In genomic region chr14:32003585-32003984, GRCh38 we compare ENCODE assay signal across 27 cellular contexts.
"Had no signal": no experiment of that assay in that cellular context is flagged by ENCODE, and none has a peak within 500 bp of the region (broad histone marks: within the 10 kb centered on the region; RNA-seq: fewer than 3 reads in every experiment).

No MANE protein-coding gene starts in this region.

- H3K9me3 ChIP-seq: left lung, lower lobe of right lung, pancreas, prostate gland, sigmoid colon, stomach, testis, thyroid gland, transverse colon, upper lobe of left lung, vagina had no signal

- H3K36me3 Mint-ChIP-seq: immature natural killer cell; naive thymus-derived CD8-positive, alpha-beta T cell; stimulated activated naive B cell treated with anti-CD40 and anti-IgM and Interleukin-4, amounts not matched to agents 10 μg/mL and 1 μg/mL and 100 μg/mL, for 72 hours had no signal

- H3K4me1 ChIP-seq: left lung, lower lobe of right lung, prostate gland, sigmoid colon, thyroid gland, transverse colon, vagina had no signal

- H3K27me3 ChIP-seq: left lung, pancreas, sigmoid colon, stomach, testis, thyroid gland, transverse colon, upper lobe of left lung, vagina had no signal

- H3K4me3 Mint-ChIP-seq: immature natural killer cell; naive thymus-derived CD8-positive, alpha-beta T cell; nephron; neural crest cell; stimulated activated naive B cell treated with anti-CD40 and anti-IgM and Interleukin-4, amounts not matched to agents 10 μg/mL and 1 μg/mL and 100 μg/mL, for 72 hours had no signal

- H3K27ac Mint-ChIP-seq: immature natural killer cell; naive thymus-derived CD8-positive, alpha-beta T cell; nephron; stimulated activated naive B cell treated with anti-CD40 and anti-IgM and Interleukin-4, amounts not matched to agents 10 μg/mL and 1 μg/mL and 100 μg/mL, for 72 hours had no signal

- DNase-seq: hypothalamus; immature natural killer cell; kidney; left colon; left lung; lower lobe of right lung; naive thymus-derived CD8-positive, alpha-beta T cell; nucleus accumbens; pancreas; posterior cingulate gyrus; retina; right cardiac atrium; sigmoid colon; stimulated activated CD4-positive, alpha-beta T cell treated with anti-CD3 and anti-CD28 coated beads, Interleukin-2, amount 100 ng/mL, for 24 hours; stimulated activated CD4-positive, alpha-beta T cell treated with anti-CD3 and anti-CD28 coated beads, Interleukin-4, amount 100 ng/mL, for 1 hour; stimulated activated naive B cell treated with anti-CD40 and anti-IgM and Interleukin-4, amounts not matched to agents 10 μg/mL and 1 μg/mL and 100 μg/mL, for 72 hours; stimulated activated naive CD8-positive, alpha-beta T cell treated with anti-CD3 and anti-CD28 coated beads, Interleukin-15, Interleukin-2, amounts not matched to agents 100 U/mL and 50 U/mL, for 24 hours; stomach; testis; thyroid gland; transverse colon; upper lobe of left lung had no signal

- H3K4me2 ChIP-seq: smooth muscle cell had no signal

- H3K27ac ChIP-seq: left lung, lower lobe of right lung, pancreas, prostate gland, sigmoid colon, stomach, testis, thyroid gland, transverse colon, upper lobe of left lung, vagina had no signal

- H3K4me1 Mint-ChIP-seq: immature natural killer cell; naive thymus-derived CD8-positive, alpha-beta T cell had no signal

- H3K36me3 ChIP-seq: left lung, lower lobe of right lung, pancreas, prostate gland, sigmoid colon, stomach, thyroid gland, transverse colon, upper lobe of left lung, vagina had no signal

- H3K9me3 Mint-ChIP-seq: naive thymus-derived CD8-positive, alpha-beta T cell; nephron; neural crest cell; stimulated activated naive B cell treated with anti-CD40 and anti-IgM and Interleukin-4, amounts not matched to agents 10 μg/mL and 1 μg/mL and 100 μg/mL, for 72 hours had no signal

- H3K4me3 ChIP-seq: left lung, lower lobe of right lung, pancreas, prostate gland, sigmoid colon, smooth muscle cell, stomach, testis, thyroid gland, transverse colon, upper lobe of left lung, vagina had no signal
